In genomic region chrX:15221321-15221720, GRCh38 we compare ENCODE assay signal across 22 cellular contexts. TPM values are rescaled to one million over a fixed set of nuclear protein-coding genes. Genes with fewer than 3 reads are reported as not detected.
"Had no signal": no experiment of that assay in that cellular context is flagged by ENCODE, and none has a peak within 500 bp of the region (broad histone marks: within the 10 kb centered on the region; RNA-seq: fewer than 3 reads in every experiment).

No MANE protein-coding gene starts in this region.

- H3K27ac ChIP-seq: ascending aorta, Peyer's patch, RWPE1 had no signal

- ATAC-seq: activated CD8-positive, alpha-beta T cell treated with anti-CD3 and anti-CD28 coated beads, Interleukin-2, amount 10 ng/mL, durations not matched to agents 7 days and 5 days; T-helper 17 cell; WTC11 had no signal

- H3K4me3 ChIP-seq: ascending aorta, Peyer's patch had no signal

- H3K36me3 ChIP-seq: ascending aorta, Peyer's patch had no signal

- H3K4me1 ChIP-seq: ascending aorta, Peyer's patch had no signal

- DNase-seq: activated CD4-positive, alpha-beta T cell treated with anti-CD3 and anti-CD28 coated beads for 48 hours; activated CD4-positive, alpha-beta T cell treated with anti-CD3 and anti-CD28 coated beads, Interleukin-2, amount 50 U/mL, for 4 hours; activated CD4-positive, CD25-positive, alpha-beta regulatory T cell treated with anti-CD3 and anti-CD28 coated beads, Interleukin-2, amount 50 U/mL, for 72 hours; activated CD8-positive, alpha-beta memory T cell treated with anti-CD3 and anti-CD28 coated beads, Interleukin-2, amount 50 U/mL, for 48 hours; activated CD8-positive, alpha-beta T cell treated with anti-CD3 and anti-CD28 coated beads, Interleukin-2, amount 10 ng/mL, durations not matched to agents 7 days and 5 days; activated naive CD4-positive, alpha-beta T cell treated with anti-CD3 and anti-CD28 coated beads, Interleukin-2, amount 50 U/mL, for 16 hours; activated T-cell treated with anti-CD3 and anti-CD28 coated beads, Interleukin-2, amount 50 U/mL, for 1 hour; Karpas-422; NCI-H1105 treated with DMSO at 0.1 percent for 48 hours; NCI-H146; NCI-H187 treated with DMSO at 0.1 percent for 48 hours; NCI-H226; NCI-H526 treated with DMSO at 0.1 percent for 48 hours; NCI-H82; OCI-M1; Peyer's patch; Right ventricle myocardium superior; T-helper 17 cell; T-helper 9 cell had no signal

- H3K9me3 ChIP-seq: ascending aorta, Peyer's patch had no signal

- H3K27me3 ChIP-seq: ascending aorta, Peyer's patch had no signal

RNA-seq across cellular contexts. Expression of gene ASB9, which starts 48.6 kb away (rescaled TPM):
- total RNA-seq: T-helper 17 cell had no signal
